ENCODE assay signal across 22 cellular contexts in genomic region chr18:61998335-61998734, GRCh38.
A peak's percentile ranks its signal among the peaks of the same experiment; 100 is the strongest.
DNase-seq lines count a peak whose midpoint lies in the region; ATAC-seq and TF ChIP-seq lines count a peak whose summit lies in the region.
"Had no signal": no experiment of that assay in that cellular context is flagged by ENCODE, and none has a peak within 500 bp of the region (broad histone marks: within the 10 kb centered on the region; RNA-seq: fewer than 3 reads in every experiment).

No MANE protein-coding gene starts in this region.

- no peaks in the 10 kb centered on the region for H3K36me3 ChIP-seq in neuronal stem cell (replicated peaks in 1 of 2; ENCODE audit: control insufficient read depth in 2 of 2, insufficient read depth in 2 of 2, low read length in 2 of 2)
- no peaks in the 10 kb centered on the region for H3K36me3 ChIP-seq in BE2C
- H3K36me3 ChIP-seq: heart right ventricle, left ventricle myocardium inferior, Peyer's patch, vagina had no signal

- no peaks in the 10 kb centered on the region for H3K27me3 ChIP-seq in neuronal stem cell (ENCODE audit: control insufficient read depth in 3 of 3, insufficient read depth in 3 of 3, low read depth in 1 of 3, low read length in 3 of 3)
- no peaks in the 10 kb centered on the region for H3K27me3 ChIP-seq in BE2C
- H3K27me3 ChIP-seq: heart right ventricle, Peyer's patch, vagina had no signal

- H3K9me3 ChIP-seq in neuronal stem cell (replicated peaks in 1 of 2; ENCODE audit: control insufficient read depth in 2 of 2, insufficient read depth in 1 of 2, low read depth in 1 of 2, low read length in 2 of 2) (peaks cover 8 to 25% of the 10 kb centered on the region in 2 donors), BE2C (no peaks in the 10 kb centered on the region)
- H3K9me3 ChIP-seq: psoas muscle, vagina had no signal

- peak overlapping the region; percentile 52 for H2AFZ ChIP-seq in neuronal stem cell (ENCODE audit: low read length)

- H2BK5ac ChIP-seq in neuronal stem cell (ENCODE audit: low read length) = no peak overlapping the region

- no peak overlapping the region for H3K4ac ChIP-seq in neuronal stem cell (ENCODE audit: low read length)

- H2BK12ac ChIP-seq in neuronal stem cell (ENCODE audit: low read length) = no peak overlapping the region

- no peak overlapping the region for H3K27ac ChIP-seq in neuronal stem cell (replicated peaks; ENCODE audit: low read length)
- H3K27ac ChIP-seq: HL-60, left ventricle myocardium inferior, Peyer's patch, psoas muscle, vagina had no signal

- no peak for TF ChIP-seq CTCF in BE2C (IDR thresholded peaks at IDR 0.05; ENCODE audit: low read depth, low read length)

- H3K79me1 ChIP-seq in neuronal stem cell (ENCODE audit: low read depth, low read length) = no peaks in the 10 kb centered on the region

- H3K4me2 ChIP-seq in neuronal stem cell (ENCODE audit: insufficient read depth, low read length, poor library complexity, severe bottlenecking) = no peak overlapping the region

- H2BK120ac ChIP-seq in neuronal stem cell (ENCODE audit: low read depth, low read length) = no peak overlapping the region

- no CpG with 5 or more reads among the region's 7 CpGs for WGBS in neuronal stem cell (ENCODE audit: extremely low coverage in 2 of 2, insufficient read length in 2 of 2, insufficient replicate concordance in 1 of 2), 2 donors

- H3K23ac ChIP-seq in neuronal stem cell (ENCODE audit: low read depth, low read length, poor library complexity) = no peak overlapping the region

- no peak for ATAC-seq in GM19023 (IDR thresholded peaks at IDR 0.05; ENCODE audit: unreplicated experiment)
- ATAC-seq: activated CD8-positive, alpha-beta T cell treated with anti-CD3 and anti-CD28 coated beads for 36 hours; GM12878; psoas muscle; stimulated activated naive B cell treated with anti-CD40 and anti-IgM and Interleukin-4, amounts not matched to agents 10 μg/mL and 1 μg/mL and 100 μg/mL, for 72 hours had no signal

- H3K4me1 ChIP-seq in neuronal stem cell (ENCODE audit: control insufficient read depth in 2 of 2, insufficient read depth in 1 of 2, low read depth in 1 of 2, low read length in 2 of 2) = no peaks in the 10 kb centered on the region
- H3K4me1 ChIP-seq in BE2C = no peaks in the 10 kb centered on the region
- H3K4me1 ChIP-seq: Peyer's patch, psoas muscle, vagina had no signal

- no peak overlapping the region for H3K14ac ChIP-seq in neuronal stem cell (ENCODE audit: low read length)

- H3K4me3 ChIP-seq in neuronal stem cell (ENCODE audit: low read length in 2 of 2) (no peak overlapping the region), BE2C (ENCODE audit: low read depth, low read length) (no peak overlapping the region)
- H3K4me3 ChIP-seq: GM12878, heart right ventricle, left ventricle myocardium inferior, Peyer's patch, psoas muscle, vagina had no signal

- no peak overlapping the region for H3K9ac ChIP-seq in neuronal stem cell (ENCODE audit: low read depth, low read length, poor library complexity)

- no peak overlapping the region for H3K18ac ChIP-seq in neuronal stem cell (ENCODE audit: low read length)

- H4K8ac ChIP-seq in neuronal stem cell (ENCODE audit: low read depth, low read length) = no peak overlapping the region

- H2BK15ac ChIP-seq in neuronal stem cell (ENCODE audit: low read length) = no peak overlapping the region

- no peak overlapping the region for H2AK5ac ChIP-seq in neuronal stem cell (ENCODE audit: low read depth, low read length)

- peak; percentile 17 for DNase-seq in DMS53 treated with DMSO at 0.1 percent for 48 hours (lab: John Stamatoyannopoulos, UW; ENCODE audit: unreplicated experiment)
- DNase-seq in M059J (ENCODE audit: low read depth) = peak; percentile 39
- DNase-seq in dermis blood vessel endothelial cell = peak; percentile 36
- no peak for DNase-seq in neuronal stem cell (ENCODE audit: low spot score)
- DNase-seq in BE2C = no peak
- no peak for DNase-seq in cortex of kidney (lab: John Stamatoyannopoulos, UW)
- DNase-seq: activated CD8-positive, alpha-beta T cell treated with anti-CD3 and anti-CD28 coated beads for 36 hours; activated gamma-delta T cell treated with Interleukin-2 at 50 U/mL for 16 hours; CD4-positive, alpha-beta memory T cell; heart right ventricle; left ventricle myocardium inferior; NCI-H1417; Peyer's patch; psoas muscle; small intestine; stimulated activated CD4-positive, alpha-beta T cell treated with anti-CD3 and anti-CD28 coated beads, Interleukin-2, amount 100 ng/mL, for 48 hours; stimulated activated naive B cell treated with anti-CD40 and anti-IgM and Interleukin-4, amounts not matched to agents 10 μg/mL and 1 μg/mL and 100 μg/mL, for 72 hours; T-helper 9 cell had no signal

- no peak overlapping the region for H4K91ac ChIP-seq in neuronal stem cell (ENCODE audit: low read depth, low read length, poor library complexity)

Comparison
In these comparisons a context has a peak if more than half of its experiments do, and no peak if none do; other contexts are left out.
1. DNase-seq: peak in DMS53 treated with DMSO at 0.1 percent for 48 hours (single experiment), M059J (single experiment) and dermis blood vessel endothelial cell (single experiment); none in neuronal stem cell (single experiment), BE2C (single experiment) and cortex of kidney (single experiment).